9 cellular contexts compared by ENCODE assay signal in the genomic region with DNA sequence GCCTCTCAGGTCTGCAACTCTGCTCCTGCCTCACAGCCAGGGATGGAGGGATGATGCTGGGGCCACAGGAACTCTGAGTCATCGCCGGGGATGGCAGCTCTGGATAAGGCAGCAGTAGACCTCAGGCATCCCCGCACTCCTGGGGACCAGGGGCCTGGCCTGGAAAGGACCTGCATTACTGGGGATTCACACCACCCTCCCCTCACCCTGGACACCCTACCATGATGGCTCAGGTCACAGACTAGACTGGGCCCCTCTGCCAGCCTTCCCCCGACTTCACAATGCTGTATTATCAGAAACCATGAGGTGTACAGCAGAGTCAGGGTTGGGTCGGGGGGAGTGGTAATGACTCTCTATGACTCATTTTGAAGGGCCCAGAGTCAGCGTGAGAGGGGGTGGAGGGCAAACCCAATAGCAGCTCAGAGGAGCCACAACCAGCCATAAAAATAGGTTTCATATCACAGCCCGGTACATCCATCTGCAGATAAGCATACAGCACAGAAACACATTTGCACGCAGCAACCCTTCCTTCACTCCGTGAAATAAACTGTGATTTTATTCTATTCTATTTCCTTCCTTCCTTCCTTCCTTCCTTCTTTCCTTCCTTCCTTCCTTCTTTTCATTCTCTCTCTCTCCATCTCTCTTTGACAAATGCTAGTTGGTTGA. TPM values are rescaled to one million over a fixed set of nuclear protein-coding genes. Genes with fewer than 3 reads are reported as not detected.
A peak's percentile ranks its signal among the peaks of the same experiment; 100 is the strongest.
DNase-seq lines count a peak whose midpoint lies in the region; ATAC-seq and TF ChIP-seq lines count a peak whose summit lies in the region.
"Had no signal": no experiment of that assay in that cellular context is flagged by ENCODE, and none has a peak within 500 bp of the region (broad histone marks: within the 10 kb centered on the region; RNA-seq: fewer than 3 reads in every experiment).

No MANE protein-coding gene starts in this region.

- peak; percentile 67 for ATAC-seq in GM21423 (IDR thresholded peaks at IDR 0.05; ENCODE audit: unreplicated experiment)

- H3K4me1 ChIP-seq in mammary epithelial cell (ENCODE audit: insufficient read depth, low read length), result no peaks in the 10 kb centered on the region

- DNase-seq in T-helper 22 cell (ENCODE audit: low read depth), result peak; percentile 12
- peak; percentile 34 for DNase-seq in mammary epithelial cell
- peak; percentile 30 for DNase-seq in stimulated activated CD8-positive, alpha-beta memory T cell treated with anti-CD3 and anti-CD28 coated beads, Interleukin-12 subunit alpha, Interleukin-12 subunit beta, amount 100 ng/mL, for 1 hour (ENCODE audit: low read depth)
- DNase-seq in NCI-H774 (lab: John Stamatoyannopoulos, UW), result no peak
- no peak for DNase-seq in COLO829 (ENCODE audit: low spot score)
- no peak for DNase-seq in NCI-H128 (lab: John Stamatoyannopoulos, UW; ENCODE audit: unreplicated experiment)
- DNase-seq in occipital lobe (lab: John Stamatoyannopoulos, UW), result no peak

- intact Hi-C loops in mammary epithelial cell (cut with micrococcal nuclease), result no loop called here

- CTCF ChIA-PET in mammary epithelial cell (lab: Charles Lee; ENCODE audit: low non-redundant PET), result no interaction called here

- no peak overlapping the region for H2AFZ ChIP-seq in mammary epithelial cell (ENCODE audit: low read depth, low read length)

- no peaks in the 10 kb centered on the region for H3K36me3 ChIP-seq in mammary epithelial cell (ENCODE audit: insufficient read depth, low read length)

- in situ Hi-C loops in mammary epithelial cell (cut with MboI; ENCODE audit: low sequenced_read_pairs in 2 of 2), result no loop called here

- no peak overlapping the region for H3K9ac ChIP-seq in mammary epithelial cell (ENCODE audit: insufficient read depth, low read length)

- dilution Hi-C loops in mammary epithelial cell (cut with HindIII; ENCODE audit: low sequenced_read_pairs), result no loop called here

- H3K4me3 ChIP-seq in mammary epithelial cell (replicated peaks in 1 of 3; ENCODE audit: insufficient read depth in 1 of 3, low read depth in 2 of 3, low read length in 3 of 3), result no peak overlapping the region

- H3K27me3 ChIP-seq in mammary epithelial cell (ENCODE audit: insufficient read depth, low read length), result no peaks in the 10 kb centered on the region

- no peak overlapping the region for H3K4me2 ChIP-seq in mammary epithelial cell (ENCODE audit: insufficient read depth, low read depth, low read length)

- no peak overlapping the region for H3K27ac ChIP-seq in mammary epithelial cell (ENCODE audit: insufficient read depth, low read depth, low read length)

- no peak for TF ChIP-seq CTCF in mammary epithelial cell (conservative IDR thresholded peaks at IDR 0.05 in 1 of 2, IDR thresholded peaks at IDR 0.05 in 1 of 2; ENCODE audit: extremely low read depth in 1 of 2, insufficient read depth in 1 of 2, low read depth in 1 of 2, low read length in 2 of 2)

- H4K20me1 ChIP-seq in mammary epithelial cell (ENCODE audit: insufficient read depth, low read length), result no peaks in the 10 kb centered on the region

- no peaks in the 10 kb centered on the region for H3K9me3 ChIP-seq in mammary epithelial cell (replicated peaks; ENCODE audit: insufficient read depth, low read length)

- no TSS peak for BruUV-seq in mammary epithelial cell (replicated peaks; lab: Mats Ljungman, UMichigan)

- WGBS in mammary epithelial cell (ENCODE audit: low coverage, missing lambda C conversion rate), result 55% methylated on average over 6 of the region's 9 CpGs

- no peaks in the 10 kb centered on the region for H3K79me2 ChIP-seq in mammary epithelial cell (ENCODE audit: insufficient read depth, low read length)

RNA-seq across cellular contexts. Expression of a gene that starts 28.8 kb away (rescaled TPM):
- total RNA-seq in mammary epithelial cell, result under 1 TPM in 1 of 2 donors, not detected in 1; 0.33 TPM
- polyA plus RNA-seq in mammary epithelial cell, result not detected
- polyA minus RNA-seq in mammary epithelial cell, result not detected
- total RNA-seq in occipital lobe, result 1.1 TPM
- total RNA-seq: myocyte had no signal

Comparison
In these comparisons a context has a peak if more than half of its experiments do, and no peak if none do; other contexts are left out.
1. DNase-seq: peak in T-helper 22 cell (single experiment), mammary epithelial cell (single experiment) and stimulated activated CD8-positive, alpha-beta memory T cell treated with anti-CD3 and anti-CD28 coated beads, Interleukin-12 subunit alpha, Interleukin-12 subunit beta, amount 100 ng/mL, for 1 hour (single experiment); none in NCI-H774 (single experiment), COLO829 (single experiment), NCI-H128 (single experiment) and occipital lobe (single experiment).